ENCODE assay signal across 8 cellular contexts in genomic region chr1:172443666-172444453, GRCh38.
A peak's percentile ranks its signal among the peaks of the same experiment; 100 is the strongest.
DNase-seq lines count a peak whose midpoint lies in the region; TF ChIP-seq lines count a peak whose summit lies in the region.

Gene PIGC (minus strand): TSS chr1:172444069. CDS start chr1:172442622, 1,447 bp downstream.

- no peaks in the 10 kb centered on the region for H3F3A ChIP-seq in MM.1S (ENCODE audit: insufficient read depth, low read length)

- in situ Hi-C loops in HAP-1 (cut with MboI; ENCODE audit: low sequenced_read_pairs), result no loop called here

- H2AFZ ChIP-seq in MM.1S (ENCODE audit: low read length) (peak within 1 kb of the TSS; percentile 88), neuron (ENCODE audit: low read depth, low read length) (peak within 1 kb of the TSS; percentile 70)

- H3K79me2 ChIP-seq in MM.1S (ENCODE audit: low read length), result peaks cover 27% of the 10 kb centered on the region

- H3K27me3 ChIP-seq in HAP-1 (ENCODE audit: low read depth) (no peaks in the 10 kb centered on the region), MM.1S (replicated peaks; ENCODE audit: insufficient read depth, low read length) (no peaks in the 10 kb centered on the region), neuron (ENCODE audit: insufficient read depth, low read length) (no peaks in the 10 kb centered on the region), subcutaneous abdominal adipose tissue (ENCODE audit: control insufficient read depth in 5 of 5, insufficient read depth in 4 of 5, low read length in 5 of 5) (no peaks in the 10 kb centered on the region)

- H3K4me2 ChIP-seq in MM.1S (ENCODE audit: low read depth, low read length), result peak within 1 kb of the TSS; percentile 76

- peak; percentile 95 for TF ChIP-seq CTCF in MM.1S (IDR thresholded peaks at IDR 0.05; ENCODE audit: low read length)

- H3K9ac ChIP-seq in MM.1S (ENCODE audit: low read length) (peak within 1 kb of the TSS; percentile 84), subcutaneous abdominal adipose tissue (ENCODE audit: low read length in 5 of 5) (peak within 1 kb of the TSS; percentile 8 to 96 (median 90))

- H3K9me3 ChIP-seq in HAP-1 (no peaks in the 10 kb centered on the region), MM.1S (replicated peaks; ENCODE audit: insufficient read depth, low read length) (no peaks in the 10 kb centered on the region), neuron (ENCODE audit: low read length) (no peaks in the 10 kb centered on the region), subcutaneous abdominal adipose tissue (ENCODE audit: control insufficient read depth in 5 of 5, low read length in 5 of 5) (no peaks in the 10 kb centered on the region)

- no peaks in the 10 kb centered on the region for H4K20me1 ChIP-seq in MM.1S (ENCODE audit: insufficient read depth, low read length)

- H3K4me1 ChIP-seq in HAP-1 (peaks cover 4% of the 10 kb centered on the region), MM.1S (ENCODE audit: low read length) (peaks cover 7% of the 10 kb centered on the region), neuron (ENCODE audit: insufficient read depth, low read length) (peaks cover 7% of the 10 kb centered on the region), subcutaneous abdominal adipose tissue (ENCODE audit: control insufficient read depth in 5 of 5, insufficient read depth in 5 of 5, low read length in 5 of 5) (peaks cover 0 to 22% (median 21%) of the 10 kb centered on the region in 5 donors)

- DNase-seq in GDM1 (lab: John Stamatoyannopoulos, UW) (peak; percentile 81), HAP-1 (ENCODE audit: low spot score in 2 of 2) (peak; percentile 87 to 95), MM.1S (peak; percentile 96), SIG-M5 (lab: John Stamatoyannopoulos, UW) (peak; percentile 58), activated gamma-delta T cell (lab: John Stamatoyannopoulos, UW) (peak; percentile 63), foreskin melanocyte (peak; percentile 77)

- H3K36me3 ChIP-seq in HAP-1 (replicated peaks), result peaks cover 5% of the 10 kb centered on the region; the same call in 1 of the 2 replicates
- H3K36me3 ChIP-seq in MM.1S (replicated peaks; ENCODE audit: insufficient read depth, low read length), result 0 out of 2 replicates have a peak, but pooled peaks cover 4% of the 10 kb centered on the region
- peaks cover 14% of the 10 kb centered on the region for H3K36me3 ChIP-seq in neuron (ENCODE audit: insufficient read depth, low read length)
- peaks cover 0 to 14% (median 5%) of the 10 kb centered on the region in 5 donors for H3K36me3 ChIP-seq in subcutaneous abdominal adipose tissue (ENCODE audit: control insufficient read depth in 5 of 5, insufficient read depth in 5 of 5, low read length in 5 of 5)

- H3K27ac ChIP-seq in MM.1S (ENCODE audit: low read length) (no peak within 1 kb of the TSS), subcutaneous abdominal adipose tissue (ENCODE audit: low read depth, low read length) (peak within 1 kb of the TSS; percentile 61)

- no peaks in the 10 kb centered on the region for H3K9me2 ChIP-seq in MM.1S (replicated peaks; ENCODE audit: insufficient read depth, low read length)

- H3K4me3 ChIP-seq in HAP-1 (peak within 1 kb of the TSS; percentile 77), MM.1S (ENCODE audit: low read length) (peak within 1 kb of the TSS; percentile 78), neuron (ENCODE audit: low read length) (peak within 1 kb of the TSS; percentile 86), subcutaneous abdominal adipose tissue (ENCODE audit: low read depth in 1 of 5, low read length in 5 of 5) (peak within 1 kb of the TSS; percentile 69 to 92 (median 85))
